In genomic region chr10:122421054-122421625, GRCh38 we compare ENCODE assay signal across 17 cellular contexts. TPM values are rescaled to one million over a fixed set of nuclear protein-coding genes. Genes with fewer than 3 reads are reported as not detected.
DNase-seq lines count a peak whose midpoint lies in the region; ATAC-seq and TF ChIP-seq lines count a peak whose summit lies in the region.
"Had no signal": no experiment of that assay in that cellular context is flagged by ENCODE, and none has a peak within 500 bp of the region (broad histone marks: within the 10 kb centered on the region; RNA-seq: fewer than 3 reads in every experiment).

No MANE protein-coding gene starts in this region.

- H3K27me3 Mint-ChIP-seq in activated CD4-positive, alpha-beta T cell treated with anti-CD3 and anti-CD28 coated beads for 36 hours: no peaks in the 10 kb centered on the region
- no peaks in the 10 kb centered on the region for H3K27me3 Mint-ChIP-seq in activated CD8-positive, alpha-beta T cell treated with anti-CD3 and anti-CD28 coated beads, Interleukin-2, amount 10 ng/mL, durations not matched to agents 7 days and 5 days (ENCODE audit: low read depth)
- H3K27me3 Mint-ChIP-seq: brain had no signal

- intact Hi-C loops in activated CD4-positive, alpha-beta T cell treated with anti-CD3 and anti-CD28 coated beads for 36 hours (cut with DNase I, micrococcal nuclease): loop anchor here in 1 of 2 experiments (2.0 kb wide), 1 partner anchor 46 kb away; the partner anchor contains the start of gene PLEKHA1

- POLR2A ChIA-PET in activated CD4-positive, alpha-beta T cell treated with anti-CD3 and anti-CD28 coated beads for 36 hours (lab: Charles Lee): no interaction called here
- POLR2A ChIA-PET in activated CD8-positive, alpha-beta T cell treated with anti-CD3 and anti-CD28 coated beads, Interleukin-2, amount 10 ng/mL, durations not matched to agents 7 days and 5 days (lab: Charles Lee): no interaction called here

- TF ChIP-seq CTCF in fibroblast of the aortic adventitia (IDR thresholded peaks at IDR 0.05; ENCODE audit: insufficient read depth, low read length) (no peak), GM13976 (IDR thresholded peaks at IDR 0.05; ENCODE audit: borderline replicate concordance, control extremely low read depth, extremely low read depth, insufficient read depth, missing control alignments) (no peak)

- H3K9me3 Mint-ChIP-seq in activated CD4-positive, alpha-beta T cell treated with anti-CD3 and anti-CD28 coated beads for 36 hours (ENCODE audit: low read depth): peaks cover 2% of the 10 kb centered on the region
- no peaks in the 10 kb centered on the region for H3K9me3 Mint-ChIP-seq in activated CD8-positive, alpha-beta T cell treated with anti-CD3 and anti-CD28 coated beads, Interleukin-2, amount 10 ng/mL, durations not matched to agents 7 days and 5 days (ENCODE audit: insufficient read depth)
- H3K9me3 Mint-ChIP-seq: brain, H9 had no signal

- peak overlapping the region; percentile 16 for H3K27ac Mint-ChIP-seq in activated CD4-positive, alpha-beta T cell treated with anti-CD3 and anti-CD28 coated beads for 36 hours
- H3K27ac Mint-ChIP-seq in activated CD8-positive, alpha-beta T cell treated with anti-CD3 and anti-CD28 coated beads, Interleukin-2, amount 10 ng/mL, durations not matched to agents 7 days and 5 days: peak overlapping the region; percentile 53

- CTCF ChIA-PET in activated CD4-positive, alpha-beta T cell treated with anti-CD3 and anti-CD28 coated beads for 36 hours (lab: Charles Lee): interaction anchor here (1.5 kb wide), 1 partner anchor 14 kb away, joined by 4 read pairs; no protein-coding TSS in a partner anchor
- CTCF ChIA-PET in activated CD8-positive, alpha-beta T cell treated with anti-CD3 and anti-CD28 coated beads, Interleukin-2, amount 10 ng/mL, durations not matched to agents 7 days and 5 days (lab: Charles Lee): interaction anchor here (1.1 to 1.7 kb wide), 2 partner anchors 12 to 14 kb away, joined by 3 to 5 read pairs; no protein-coding TSS in a partner anchor

- peaks cover 61% of the 10 kb centered on the region for H3K4me1 Mint-ChIP-seq in activated CD4-positive, alpha-beta T cell treated with anti-CD3 and anti-CD28 coated beads for 36 hours
- peaks cover 57% of the 10 kb centered on the region for H3K4me1 Mint-ChIP-seq in activated CD8-positive, alpha-beta T cell treated with anti-CD3 and anti-CD28 coated beads, Interleukin-2, amount 10 ng/mL, durations not matched to agents 7 days and 5 days (ENCODE audit: low read depth)

- H3K4me3 ChIP-seq in fibroblast of the aortic adventitia (ENCODE audit: low read depth, low read length): no peak overlapping the region
- H3K4me3 ChIP-seq in skin epidermis: no peak overlapping the region
- H3K4me3 ChIP-seq: mucosa of descending colon had no signal

- H3K4me3 Mint-ChIP-seq in activated CD4-positive, alpha-beta T cell treated with anti-CD3 and anti-CD28 coated beads for 36 hours: no peak overlapping the region
- peak overlapping the region; percentile 2 for H3K4me3 Mint-ChIP-seq in activated CD8-positive, alpha-beta T cell treated with anti-CD3 and anti-CD28 coated beads, Interleukin-2, amount 10 ng/mL, durations not matched to agents 7 days and 5 days
- H3K4me3 Mint-ChIP-seq: H9 had no signal

- peaks cover 34% of the 10 kb centered on the region for H3K36me3 Mint-ChIP-seq in activated CD4-positive, alpha-beta T cell treated with anti-CD3 and anti-CD28 coated beads for 36 hours (ENCODE audit: low read depth)
- peaks cover 43% of the 10 kb centered on the region for H3K36me3 Mint-ChIP-seq in activated CD8-positive, alpha-beta T cell treated with anti-CD3 and anti-CD28 coated beads, Interleukin-2, amount 10 ng/mL, durations not matched to agents 7 days and 5 days (ENCODE audit: low read depth)

- no peak for ATAC-seq in activated CD4-positive, alpha-beta T cell treated with anti-CD3 and anti-CD28 coated beads for 36 hours
- ATAC-seq in activated CD8-positive, alpha-beta T cell treated with anti-CD3 and anti-CD28 coated beads, Interleukin-2, amount 10 ng/mL, durations not matched to agents 7 days and 5 days: no peak
- no peak for ATAC-seq in HG03095 (IDR thresholded peaks at IDR 0.05; ENCODE audit: unreplicated experiment)
- ATAC-seq: mucosa of descending colon had no signal

- H3K27ac ChIP-seq in skin epidermis: peak overlapping the region in 13 of 21 experiments; percentile 15 to 63 (median 43)
- H3K27ac ChIP-seq: 22Rv1, HL-60 had no signal

- in situ Hi-C loops in GM13976 (cut with MboI; ENCODE audit: low sequenced_read_pairs, unreplicated experiment): no loop called here

- no peak for DNase-seq in activated CD4-positive, alpha-beta T cell treated with anti-CD3 and anti-CD28 coated beads for 36 hours
- DNase-seq in activated CD4-positive, alpha-beta T cell treated with anti-CD3 and anti-CD28 coated beads for 4 hours: no peak
- no peak for DNase-seq in activated CD8-positive, alpha-beta T cell treated with anti-CD3 and anti-CD28 coated beads, Interleukin-2, amount 10 ng/mL, durations not matched to agents 7 days and 5 days
- peak; percentile 30 for DNase-seq in fibroblast of the aortic adventitia (ENCODE audit: low read depth)
- DNase-seq in NCI-H1694 treated with DMSO at 0.1 percent for 48 hours (lab: John Stamatoyannopoulos, UW): no peak
- no peak for DNase-seq in GM13976 (ENCODE audit: low spot score)
- DNase-seq: activated CD4-positive, alpha-beta T cell treated with anti-CD3 and anti-CD28 coated beads for 1 hour; H9; mucosa of descending colon; NCI-H146 had no signal

RNA-seq across cellular contexts. Expression of gene ARMS2, which starts 33.3 kb away (rescaled TPM):
- not detected for total RNA-seq in activated CD4-positive, alpha-beta T cell treated with anti-CD3 and anti-CD28 coated beads for 36 hours
- total RNA-seq in activated CD8-positive, alpha-beta T cell treated with anti-CD3 and anti-CD28 coated beads, Interleukin-2, amount 10 ng/mL, durations not matched to agents 7 days and 5 days: not detected
- total RNA-seq in fibroblast of the aortic adventitia (ENCODE audit: low replicate concordance): not detected in 2 replicates
- total RNA-seq: H9; mucosa of descending colon; pulmonary artery endothelial cell; T-helper 2 cell treated with Interferon-gamma antibody and Interleukin-4, amounts not matched to agents 100 ng/mL and 5 ng/mL, for 36 hours had no signal

RNA-seq across cellular contexts. Expression of gene HTRA1, which starts 40.2 kb away (rescaled TPM):
- not detected for total RNA-seq in activated CD4-positive, alpha-beta T cell treated with anti-CD3 and anti-CD28 coated beads for 36 hours
- total RNA-seq in activated CD8-positive, alpha-beta T cell treated with anti-CD3 and anti-CD28 coated beads, Interleukin-2, amount 10 ng/mL, durations not matched to agents 7 days and 5 days: not detected
- total RNA-seq in fibroblast of the aortic adventitia (ENCODE audit: low replicate concordance): 55.5 and 156 TPM in 2 replicates
- total RNA-seq: T-helper 2 cell treated with Interferon-gamma antibody and Interleukin-4, amounts not matched to agents 100 ng/mL and 5 ng/mL, for 36 hours had no signal

RNA-seq across cellular contexts. Expression of gene PLEKHA1, which starts 46.6 kb away (rescaled TPM):
- 10 to 100 TPM in 1 of 2 experiments, 1 to 10 TPM in 1; 7.7 to 11.7 TPM for total RNA-seq in activated CD4-positive, alpha-beta T cell treated with anti-CD3 and anti-CD28 coated beads for 36 hours
- 10 to 100 TPM in 1 of 2 experiments, 1 to 10 TPM in 1; 9.6 to 11.7 TPM for total RNA-seq in activated CD8-positive, alpha-beta T cell treated with anti-CD3 and anti-CD28 coated beads, Interleukin-2, amount 10 ng/mL, durations not matched to agents 7 days and 5 days
- total RNA-seq in fibroblast of the aortic adventitia (ENCODE audit: low replicate concordance): 16.5 and 29.8 TPM in 2 replicates

Comparison
In these comparisons a context has a peak if more than half of its experiments do, and no peak if none do; other contexts are left out.
1. RNA of gene HTRA1, which starts 40.2 kb away (total RNA-seq): 55.5 to 156 TPM in fibroblast of the aortic adventitia; not detected in activated CD4-positive, alpha-beta T cell treated with anti-CD3 and anti-CD28 coated beads for 36 hours and not detected in activated CD8-positive, alpha-beta T cell treated with anti-CD3 and anti-CD28 coated beads, Interleukin-2, amount 10 ng/mL, durations not matched to agents 7 days and 5 days; every median in the first group is over 10 times any median in the second.